28 cellular contexts compared by ENCODE assay signal in the genomic region with DNA sequence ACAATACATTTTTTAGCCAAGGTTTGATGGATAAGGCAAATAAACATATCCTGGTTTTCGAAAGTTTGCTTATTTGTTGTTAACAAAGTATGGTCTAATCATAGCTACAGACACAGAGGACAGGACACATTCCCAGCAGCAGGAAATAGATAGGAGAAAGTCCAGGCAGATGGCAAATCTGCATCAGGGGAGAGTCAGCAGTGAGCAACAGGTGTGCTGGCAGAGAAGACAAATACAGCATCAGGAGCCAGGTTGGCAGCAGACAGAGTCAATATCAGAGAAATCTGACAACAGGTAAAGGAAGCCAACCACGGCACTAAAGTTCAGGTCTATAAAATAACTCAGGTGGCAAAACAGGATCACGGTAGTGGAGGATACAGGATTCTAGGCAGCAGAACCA.
DNase-seq lines count a peak whose midpoint lies in the region; ATAC-seq, FAIRE-seq and TF ChIP-seq lines count a peak whose summit lies in the region.
"Had no signal": no experiment of that assay in that cellular context is flagged by ENCODE, and none has a peak within 500 bp of the region (broad histone marks: within the 10 kb centered on the region; RNA-seq: fewer than 3 reads in every experiment).

No MANE protein-coding gene starts in this region.

- H3K9me3 ChIP-seq in mucosa of descending colon, result no peaks in the 10 kb centered on the region
- H3K9me3 ChIP-seq: SJSA1 had no signal

- ATAC-seq in GM23338, result no peak
- peak; percentile 64 for ATAC-seq in mucosa of descending colon
- no peak for ATAC-seq in GM18498 (IDR thresholded peaks at IDR 0.05; ENCODE audit: unreplicated experiment)
- ATAC-seq: activated CD8-positive, alpha-beta T cell treated with anti-CD3 and anti-CD28 coated beads, Interleukin-2, amount 10 ng/mL, durations not matched to agents 7 days and 5 days; activated naive CD8-positive, alpha-beta T cell treated with anti-CD3 and anti-CD28 coated beads, Interleukin-2, amount 50 U/mL, for 24 hours; HepG2; T-cell had no signal

- no peaks in the 10 kb centered on the region for H3K9me3 Mint-ChIP-seq in GM23338
- H3K9me3 Mint-ChIP-seq: activated naive CD8-positive, alpha-beta T cell treated with anti-CD3 and anti-CD28 coated beads, Interleukin-2, amount 50 U/mL, for 24 hours; central memory CD8-positive, alpha-beta T cell; memory B cell; T-cell; type B pancreatic cell had no signal

- CTCF ChIA-PET in GM10248 (lab: Yijun Ruan, JAX), result interaction anchor here (1.3 kb wide), 1 partner anchor 11 kb away, joined by 7 read pairs; no protein-coding TSS in a partner anchor

- H3F3A ChIP-seq in GM23338 (replicated peaks; ENCODE audit: low read depth), result no peaks in the 10 kb centered on the region

- H3K4me1 ChIP-seq in GM23338 (ENCODE audit: insufficient read depth) (no peaks in the 10 kb centered on the region), mucosa of descending colon (ENCODE audit: low read depth) (no peaks in the 10 kb centered on the region)
- H3K4me1 ChIP-seq: SJSA1 had no signal

- intact Hi-C loops in mucosa of descending colon (cut with DNase I, micrococcal nuclease), result no loop called here

- no peak overlapping the region for H3K27ac Mint-ChIP-seq in GM23338
- H3K27ac Mint-ChIP-seq: activated CD8-positive, alpha-beta T cell treated with anti-CD3 and anti-CD28 coated beads, Interleukin-2, amount 10 ng/mL, durations not matched to agents 7 days and 5 days; activated naive CD8-positive, alpha-beta T cell treated with anti-CD3 and anti-CD28 coated beads, Interleukin-2, amount 50 U/mL, for 24 hours; CD4-positive, CD25-positive, alpha-beta regulatory T cell; memory B cell; T-cell; type B pancreatic cell had no signal

- H3K27ac ChIP-seq in GM23338 (ENCODE audit: low read depth), result no peak overlapping the region
- H3K27ac ChIP-seq: SJSA1 had no signal

- no peaks in the 10 kb centered on the region for H3K36me3 Mint-ChIP-seq in GM23338 (ENCODE audit: low read depth)
- H3K36me3 Mint-ChIP-seq: CD4-positive, CD25-positive, alpha-beta regulatory T cell; memory B cell; T-cell; type B pancreatic cell had no signal

- no peak for TF ChIP-seq POLR2A in GM12891 (IDR thresholded peaks at IDR 0.05; ENCODE audit: low read depth, low read length)

- H3K36me3 ChIP-seq in GM23338 (ENCODE audit: insufficient read depth) (no peaks in the 10 kb centered on the region), mucosa of descending colon (ENCODE audit: low read depth) (no peaks in the 10 kb centered on the region)
- H3K36me3 ChIP-seq: SJSA1 had no signal

- no peak for TF ChIP-seq CTCF in GM23338 (conservative IDR thresholded peaks at IDR 0.05; ENCODE audit: low read depth in 2 of 2)
- no peak for TF ChIP-seq CTCF in mucosa of descending colon (IDR thresholded peaks at IDR 0.05)
- TF ChIP-seq CTCF in GM10248 (IDR thresholded peaks at IDR 0.05; ENCODE audit: control extremely low read depth, extremely low read depth, low read depth, missing control alignments), result no peak

- no peaks in the 10 kb centered on the region for H3K27me3 Mint-ChIP-seq in GM23338 (ENCODE audit: insufficient read depth, low read depth, poor library complexity)
- H3K27me3 Mint-ChIP-seq: activated naive CD8-positive, alpha-beta T cell treated with anti-CD3 and anti-CD28 coated beads, Interleukin-2, amount 50 U/mL, for 24 hours; CD4-positive, CD25-positive, alpha-beta regulatory T cell; central memory CD8-positive, alpha-beta T cell; memory B cell; type B pancreatic cell had no signal

- no peak overlapping the region for H3K4me2 ChIP-seq in GM23338

- POLR2A ChIA-PET in GM10248 (lab: Yijun Ruan, JAX), result no interaction called here

- no peaks in the 10 kb centered on the region for H3K27me3 ChIP-seq in GM23338 (ENCODE audit: insufficient read depth)
- H3K27me3 ChIP-seq: SJSA1 had no signal

- no peak overlapping the region for H3K4me3 Mint-ChIP-seq in GM23338
- H3K4me3 Mint-ChIP-seq: activated CD8-positive, alpha-beta T cell treated with anti-CD3 and anti-CD28 coated beads, Interleukin-2, amount 10 ng/mL, durations not matched to agents 7 days and 5 days; activated naive CD8-positive, alpha-beta T cell treated with anti-CD3 and anti-CD28 coated beads, Interleukin-2, amount 50 U/mL, for 24 hours; CD4-positive, CD25-positive, alpha-beta regulatory T cell; central memory CD8-positive, alpha-beta T cell; memory B cell; T-cell; type B pancreatic cell had no signal

- peaks cover 21% of the 10 kb centered on the region for H3K4me1 Mint-ChIP-seq in GM23338
- H3K4me1 Mint-ChIP-seq: activated naive CD8-positive, alpha-beta T cell treated with anti-CD3 and anti-CD28 coated beads, Interleukin-2, amount 50 U/mL, for 24 hours; CD4-positive, CD25-positive, alpha-beta regulatory T cell; central memory CD8-positive, alpha-beta T cell; memory B cell; T-cell had no signal

- FAIRE-seq in GM12891 (lab: Jason Lieb, UNC), result no peak
- FAIRE-seq: GM12892, HepG2, kidney, RCC 7860 had no signal

- H3K79me2 ChIP-seq in GM23338 (replicated peaks; ENCODE audit: insufficient read depth), result no peaks in the 10 kb centered on the region

- DNase-seq in DMS153 treated with DMSO at 0.1 percent for 48 hours (lab: John Stamatoyannopoulos, UW; ENCODE audit: unreplicated experiment), result peak; percentile 71
- no peak for DNase-seq in GM23338 (ENCODE audit: low spot score)
- peak; percentile 73 for DNase-seq in NCI-H69 (lab: John Stamatoyannopoulos, UW)
- DNase-seq in mucosa of descending colon, result peak in 1 of 3 donors; percentile 44
- DNase-seq in GM12891 (ENCODE audit: insufficient read length, low spot score), result no peak
- DNase-seq in GM10248 (ENCODE audit: extremely low spot score), result no peak
- DNase-seq: activated CD4-positive, CD25-positive, alpha-beta regulatory T cell treated with anti-CD3 and anti-CD28 coated beads, Interleukin-2, amount 50 U/mL, for 72 hours; activated CD8-positive, alpha-beta T cell treated with anti-CD3 and anti-CD28 coated beads, Interleukin-2, amount 10 ng/mL, durations not matched to agents 7 days and 5 days; activated gamma-delta T cell; activated naive CD8-positive, alpha-beta T cell treated with anti-CD3 and anti-CD28 coated beads, Interleukin-2, amount 50 U/mL, for 24 hours; activated T-cell treated with anti-CD3 and anti-CD28 coated beads for 4 hours; CD4-positive, CD25-positive, alpha-beta regulatory T cell; DND-41; glutamatergic neuron; Kasumi-1; kidney; NCI-H2227 treated with DMSO at 0.1 percent for 48 hours; nucleus accumbens; stimulated activated CD4-positive, alpha-beta T cell treated with anti-CD3 and anti-CD28 coated beads, Interleukin-1b, Interleukin-23, amount 100 ng/mL, for 48 hours; T-cell had no signal

- H3K4me3 ChIP-seq in GM23338, result no peak overlapping the region
- H3K4me3 ChIP-seq in mucosa of descending colon, result no peak overlapping the region
- H3K4me3 ChIP-seq: SJSA1 had no signal

- no peaks in the 10 kb centered on the region for H4K20me1 ChIP-seq in GM23338 (replicated peaks; ENCODE audit: insufficient read depth)

- H3K9me2 ChIP-seq in GM23338 (ENCODE audit: insufficient read depth), result no peaks in the 10 kb centered on the region

- peak overlapping the region; percentile 49; the same call in 1 of the 2 replicates for H2AFZ ChIP-seq in GM23338

TF ChIP-seq in GM23338, 12 proteins besides CTCF, POLR2A, EP300 and RAD21 (continues in another document):
- TF ChIP-seq EZH2phosphoT487 (IDR thresholded peaks at IDR 0.05; ENCODE audit: unreplicated experiment) (no peak), ZNF331 (CRISPR knock-in tag; IDR thresholded peaks at IDR 0.05; ENCODE audit: low read depth) (no peak)

TF ChIP-seq in GM12891, 5 proteins besides CTCF, POLR2A, EP300 and RAD21:
- no peak for TF ChIP-seq POU2F2 (IDR thresholded peaks at IDR 0.05; ENCODE audit: low read depth, low read length)

Comparison
In these comparisons a context has a peak if more than half of its experiments do, and no peak if none do; other contexts are left out.
1. DNase-seq: peak in DMS153 treated with DMSO at 0.1 percent for 48 hours (single experiment) and NCI-H69 (single experiment); none in GM23338 (single experiment), GM12891 (single experiment) and GM10248 (single experiment).